Comparison of ENCODE assay signal across 9 cellular contexts in the genomic region with DNA sequence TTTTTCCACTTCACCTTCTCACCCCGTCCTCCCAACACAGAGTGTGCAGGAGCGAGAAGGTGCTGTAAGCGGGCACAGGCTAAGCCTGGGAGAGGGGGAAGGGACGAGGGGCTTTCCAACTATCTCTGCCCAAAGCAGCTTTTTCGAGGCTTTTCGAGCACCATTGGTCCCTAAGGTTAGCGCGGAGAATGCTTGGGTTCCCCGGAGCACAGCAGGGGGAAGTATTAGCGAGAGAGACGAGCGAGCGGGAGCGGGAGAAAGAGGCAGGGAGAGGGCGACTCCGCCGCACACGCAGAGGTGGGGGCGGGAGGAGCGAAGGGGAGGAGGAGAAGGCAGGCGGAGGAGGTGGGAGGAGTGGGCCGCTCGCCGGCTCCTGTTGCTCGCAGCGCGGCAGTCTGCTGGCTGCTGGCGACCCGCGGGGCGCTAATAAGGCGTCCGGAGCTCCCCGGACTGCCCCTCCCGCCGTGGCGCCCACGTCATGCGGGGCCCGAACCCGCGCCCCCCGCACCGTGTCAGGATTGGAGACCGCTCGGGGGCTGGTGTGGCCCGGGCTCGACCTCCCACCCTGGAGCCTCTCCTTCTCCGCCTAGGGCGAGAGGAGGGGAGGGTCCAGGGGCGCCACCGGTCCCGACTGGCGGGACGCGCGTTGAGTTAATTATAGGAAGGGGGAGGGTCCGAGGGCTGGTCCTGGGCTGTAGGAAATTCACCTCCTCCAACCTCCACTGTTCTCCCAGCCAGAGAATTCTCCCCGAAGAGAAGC.
DNase-seq lines count a peak whose midpoint lies in the region; ATAC-seq lines count a peak whose summit lies in the region.
"Had no signal": no experiment of that assay in that cellular context is flagged by ENCODE, and none has a peak within 500 bp of the region (broad histone marks: within the 10 kb centered on the region; RNA-seq: fewer than 3 reads in every experiment).

Gene ADAMTS3 (minus strand): TSS at position 263 of the 760 bp plus-strand sequence. CDS start 459 bp downstream, outside the sequence.

- H3K36me3 Mint-ChIP-seq in activated naive CD8-positive, alpha-beta T cell = no peaks in the 10 kb centered on the region

- ATAC-seq in HG03342 (IDR thresholded peaks at IDR 0.05; ENCODE audit: unreplicated experiment) (no peak), GM19023 (IDR thresholded peaks at IDR 0.05; ENCODE audit: unreplicated experiment) (no peak)
- ATAC-seq: HCT116 had no signal

- peaks cover 41% of the 10 kb centered on the region for H3K27me3 Mint-ChIP-seq in activated naive CD8-positive, alpha-beta T cell

- peaks cover 9% of the 10 kb centered on the region for H3K4me1 ChIP-seq in neuron (ENCODE audit: insufficient read depth, low read length)

- H3K9me3 ChIP-seq in neuron (ENCODE audit: low read length) = no peaks in the 10 kb centered on the region

- H3K27me3 ChIP-seq in neuron (ENCODE audit: insufficient read depth, low read length) = no peaks in the 10 kb centered on the region

- no peaks in the 10 kb centered on the region for H3K36me3 ChIP-seq in neuron (ENCODE audit: insufficient read depth, low read length)

- H3K27ac Mint-ChIP-seq in activated naive CD8-positive, alpha-beta T cell = no peak within 1 kb of the TSS

- peak; percentile 3 to 9 for DNase-seq in stimulated activated CD4-positive, alpha-beta T cell treated with anti-CD3 and anti-CD28 coated beads, Interleukin-4, amount 100 ng/mL, for 4 hours
- no peak for DNase-seq in stimulated activated CD4-positive, alpha-beta T cell treated with anti-CD3 and anti-CD28 coated beads, Interleukin-12 subunit alpha, Interleukin-12 subunit beta, amount 100 ng/mL, for 4 hours
- DNase-seq in NCI-H1694 treated with DMSO at 0.1 percent for 48 hours (lab: John Stamatoyannopoulos, UW) (peak; percentile 35), glomerular visceral epithelial cell (ENCODE audit: extremely low spot score) (peak; percentile 93)

- no peaks in the 10 kb centered on the region for H3K9me3 Mint-ChIP-seq in activated naive CD8-positive, alpha-beta T cell (ENCODE audit: low read depth)

- peak within 1 kb of the TSS; percentile 99 for H2AFZ ChIP-seq in neuron (ENCODE audit: low read depth, low read length)

- peaks cover 21% of the 10 kb centered on the region for H3K4me1 Mint-ChIP-seq in activated naive CD8-positive, alpha-beta T cell (ENCODE audit: low read depth)

- H3K4me3 ChIP-seq in neuron (ENCODE audit: low read length) = peak within 1 kb of the TSS; percentile 77

- peak within 1 kb of the TSS; percentile 83 for H3K4me3 Mint-ChIP-seq in activated naive CD8-positive, alpha-beta T cell
